ENCODE assay signal across 31 cellular contexts in genomic region chr2:20111311-20112131, GRCh38.
DNase-seq lines count a peak whose midpoint lies in the region; ATAC-seq and TF ChIP-seq lines count a peak whose summit lies in the region.
"Had no signal": no experiment of that assay in that cellular context is flagged by ENCODE, and none has a peak within 500 bp of the region (broad histone marks: within the 10 kb centered on the region; RNA-seq: fewer than 3 reads in every experiment).

No MANE protein-coding gene starts in this region.

- peak; percentile 55 for DNase-seq in ELR (ENCODE audit: low read depth)
- DNase-seq in UCSD-AML1 (lab: John Stamatoyannopoulos, UW; ENCODE audit: unreplicated experiment): peak; percentile 22
- peak; percentile 27 for DNase-seq in fibroblast of mammary gland (ENCODE audit: low read depth)
- DNase-seq in osteoblast (ENCODE audit: insufficient read length, low spot score, missing footprints): no peak
- no peak for DNase-seq in NCI-H2171 treated with DMSO at 0.1 percent for 48 hours (lab: John Stamatoyannopoulos, UW)
- DNase-seq in DMS79 (lab: John Stamatoyannopoulos, UW): no peak
- no peak for DNase-seq in foreskin keratinocyte
- no peak for DNase-seq in left ventricle myocardium superior
- DNase-seq: activated CD4-positive, alpha-beta T cell treated with anti-CD3 and anti-CD28 coated beads, Interleukin-2, amount 50 U/mL, for 1 hour; activated CD4-positive, CD25-positive, alpha-beta regulatory T cell; activated CD8-positive, alpha-beta memory T cell treated with anti-CD3 and anti-CD28 coated beads, Interleukin-2, amount 10 ng/mL, durations not matched to agents 7 days and 5 days; activated gamma-delta T cell; activated T-cell treated with anti-CD3 and anti-CD28 coated beads, Interleukin-2, amount 50 U/mL, for 4 hours; AML-193; caudate nucleus; CD4-positive, alpha-beta memory T cell; effector memory CD4-positive, alpha-beta T cell; H9; lower lobe of right lung; MV-4-11; NCI-H1436; NCI-H345; pancreas; retina; SJCRH30; small intestine; stimulated activated naive CD8-positive, alpha-beta T cell treated with anti-CD3 and anti-CD28 coated beads, Interleukin-15, amount 100 ng/mL, for 72 hours; T-cell had no signal

- H3K4me2 ChIP-seq in osteoblast (ENCODE audit: insufficient read depth, low read length): no peak overlapping the region

- no peaks in the 10 kb centered on the region for H3K9me3 ChIP-seq in osteoblast (ENCODE audit: low read depth, low read length)
- H3K9me3 ChIP-seq: lower lobe of right lung, pancreas had no signal

- no peak for ATAC-seq in foreskin keratinocyte
- no peak for ATAC-seq in left ventricle myocardium superior
- ATAC-seq: activated CD8-positive, alpha-beta memory T cell treated with anti-CD3 and anti-CD28 coated beads, Interleukin-2, amount 10 ng/mL, durations not matched to agents 7 days and 5 days; activated T-cell treated with anti-CD3 and anti-CD28 coated beads, Interleukin-2, amount 50 U/mL, for 4 hours; lower lobe of right lung; natural killer cell treated with Interleukin-12 subunit alpha and Interleukin-12 subunit beta and Interleukin-15 and Interleukin-18, amount 100 ng/mL, for 72 hours; pancreas; stimulated activated naive CD8-positive, alpha-beta T cell treated with anti-CD3 and anti-CD28 coated beads, Interleukin-15, amount 100 ng/mL, for 72 hours had no signal

- H3K4me1 ChIP-seq in osteoblast (ENCODE audit: insufficient read depth, low read length): no peaks in the 10 kb centered on the region
- peaks cover 12% of the 10 kb centered on the region for H3K4me1 ChIP-seq in foreskin keratinocyte
- H3K4me1 ChIP-seq: lower lobe of right lung, pancreas, SJCRH30 had no signal

- H2AFZ ChIP-seq in osteoblast (ENCODE audit: low read length): peak overlapping the region; percentile 47

- intact Hi-C loops in left ventricle myocardium superior (cut with micrococcal nuclease): no loop called here

- H3K79me2 ChIP-seq in osteoblast (ENCODE audit: insufficient read depth, low read length): no peaks in the 10 kb centered on the region

- no peaks in the 10 kb centered on the region for H3K36me3 ChIP-seq in osteoblast (ENCODE audit: insufficient read depth, low read length)
- H3K36me3 ChIP-seq: lower lobe of right lung, pancreas, SJCRH30 had no signal

- H3K27ac ChIP-seq in osteoblast (ENCODE audit: low read depth, low read length) (no peak overlapping the region), foreskin keratinocyte (no peak overlapping the region)
- H3K27ac ChIP-seq: coronary artery, HL-60, lower lobe of right lung, pancreas, SJCRH30 had no signal

- no peaks in the 10 kb centered on the region for H4K20me1 ChIP-seq in osteoblast (ENCODE audit: insufficient read depth, low read length)

- H3K4me3 ChIP-seq in fibroblast of mammary gland (ENCODE audit: control insufficient read depth, low read depth, low read length) (no peak overlapping the region), osteoblast (ENCODE audit: insufficient read depth, low read length) (no peak overlapping the region)
- H3K4me3 ChIP-seq: coronary artery, lower lobe of right lung, pancreas, SJCRH30 had no signal

- no peak for TF ChIP-seq CTCF in fibroblast of mammary gland (conservative IDR thresholded peaks at IDR 0.05; ENCODE audit: control insufficient read depth, insufficient read depth, low read depth, low read length)
- no peak for TF ChIP-seq CTCF in osteoblast (IDR thresholded peaks at IDR 0.05; ENCODE audit: extremely low read depth, low read depth, low read length)
- no peak for TF ChIP-seq CTCF in foreskin keratinocyte (conservative IDR thresholded peaks at IDR 0.05)

- H3K27me3 ChIP-seq in osteoblast (ENCODE audit: insufficient read depth, low read length) (no peaks in the 10 kb centered on the region), foreskin keratinocyte (no peaks in the 10 kb centered on the region)
- H3K27me3 ChIP-seq: pancreas, SJCRH30 had no signal

Comparison
In these comparisons a context has a peak if more than half of its experiments do, and no peak if none do; other contexts are left out.
1. DNase-seq: peak in ELR (single experiment), UCSD-AML1 (single experiment) and fibroblast of mammary gland (single experiment); none in osteoblast (single experiment), NCI-H2171 treated with DMSO at 0.1 percent for 48 hours (single experiment), DMS79 (single experiment), foreskin keratinocyte (0 of 2) and left ventricle myocardium superior (single experiment).